ENCODE assay signal across 8 cellular contexts in the genomic region with DNA sequence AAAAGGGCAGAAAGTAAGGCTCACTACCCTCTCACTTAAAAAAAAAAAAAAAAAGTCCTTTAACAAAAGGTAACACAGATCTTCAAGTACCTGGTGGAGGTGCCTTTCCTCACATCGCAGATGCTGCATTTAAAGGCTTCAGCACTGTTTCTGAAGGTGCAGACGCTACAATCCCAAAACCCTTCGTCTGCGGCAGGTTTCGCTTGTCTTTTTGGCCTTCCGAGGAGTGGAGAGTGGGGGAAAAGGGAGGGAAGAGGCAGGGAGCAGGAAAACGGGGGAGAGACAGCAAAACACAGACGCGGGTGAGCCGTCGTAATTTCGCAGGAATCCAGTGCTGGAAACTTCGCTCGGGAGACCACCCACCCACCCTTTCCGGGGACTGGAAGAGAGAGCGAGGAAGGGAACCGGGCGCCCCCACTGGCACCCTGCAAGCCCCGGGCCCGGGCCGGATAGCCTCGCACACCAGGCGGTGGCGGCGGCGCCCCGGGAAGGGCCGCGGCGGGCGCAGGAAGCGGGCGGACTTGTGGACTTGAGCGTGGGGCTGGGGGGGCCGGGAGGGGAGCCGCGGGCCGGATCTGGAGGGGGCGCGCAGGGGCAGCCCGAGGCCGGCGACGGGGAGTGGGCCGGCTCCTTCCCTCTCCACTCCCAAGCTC. TPM values are rescaled to one million over a fixed set of nuclear protein-coding genes. Genes with fewer than 3 reads are reported as not detected.
A peak's percentile ranks its signal among the peaks of the same experiment; 100 is the strongest.
DNase-seq lines count a peak whose midpoint lies in the region; ATAC-seq and TF ChIP-seq lines count a peak whose summit lies in the region.

A gene (minus strand): TSS at position 216 of the 653 bp plus-strand sequence.

- peak within 1 kb of the TSS; percentile 86 for H3K27ac ChIP-seq in HUES48 (ENCODE audit: low read depth, low read length)
- H3K27ac ChIP-seq in upper lobe of right lung, result peak within 1 kb of the TSS; percentile 90

- H3K4me1 ChIP-seq in HUES48 (ENCODE audit: control insufficient read depth, insufficient read depth, low read length), result peaks cover 25% of the 10 kb centered on the region
- peaks cover 14% of the 10 kb centered on the region for H3K4me1 ChIP-seq in mucosa of stomach (ENCODE audit: control insufficient read depth, insufficient read depth, low read length)
- H3K4me1 ChIP-seq in upper lobe of right lung, result peaks cover 24% of the 10 kb centered on the region

- ATAC-seq in GM21390 (IDR thresholded peaks at IDR 0.05; ENCODE audit: unreplicated experiment) (peak; percentile 29), upper lobe of right lung (peak; percentile 73)
- ATAC-seq in activated CD4-positive, CD25-positive, alpha-beta regulatory T cell treated with anti-CD3 and anti-CD28 coated beads, Interleukin-2, amount 50 U/mL, for 24 hours, result peak; percentile 2 to 16

- DNase-seq in Calu3 (no peak), endothelial cell (ENCODE audit: low spot score) (no peak), upper lobe of right lung (no peak), D341Med (ENCODE audit: low spot score) (no peak)

- no peak for TF ChIP-seq CTCF in Calu3 (IDR thresholded peaks at IDR 0.05; ENCODE audit: unreplicated experiment)
- no peak for TF ChIP-seq CTCF in endothelial cell (IDR thresholded peaks at IDR 0.05; ENCODE audit: unreplicated experiment)
- no peak for TF ChIP-seq CTCF in upper lobe of right lung (IDR thresholded peaks at IDR 0.05)

- H3K36me3 Mint-ChIP-seq in Calu3 (ENCODE audit: insufficient read depth, unreplicated experiment) (peaks cover 46% of the 10 kb centered on the region), endothelial cell (ENCODE audit: low read depth, unreplicated experiment) (peaks cover 16% of the 10 kb centered on the region)

- H3K27me3 ChIP-seq in HUES48 (ENCODE audit: control insufficient read depth, insufficient read depth, low read length) (peaks cover 15% of the 10 kb centered on the region), mucosa of stomach (ENCODE audit: control insufficient read depth, insufficient read depth, low read length) (no peaks in the 10 kb centered on the region), upper lobe of right lung (no peaks in the 10 kb centered on the region)

- H3K27me3 Mint-ChIP-seq in Calu3 (ENCODE audit: unreplicated experiment), result no peaks in the 10 kb centered on the region
- H3K27me3 Mint-ChIP-seq in endothelial cell (ENCODE audit: unreplicated experiment), result peaks cover 14% of the 10 kb centered on the region

- H3K9me3 Mint-ChIP-seq in Calu3 (ENCODE audit: low read depth, unreplicated experiment), result no peaks in the 10 kb centered on the region
- H3K9me3 Mint-ChIP-seq in endothelial cell (ENCODE audit: unreplicated experiment), result no peaks in the 10 kb centered on the region

- peak within 1 kb of the TSS; percentile 87 for H3K9ac ChIP-seq in HUES48 (ENCODE audit: low read depth, low read length)
- H3K9ac ChIP-seq in mucosa of stomach (ENCODE audit: low read length), result peak within 1 kb of the TSS; percentile 96

- H3K9me3 ChIP-seq in HUES48 (ENCODE audit: control insufficient read depth, insufficient read depth, low read length) (no peaks in the 10 kb centered on the region), mucosa of stomach (ENCODE audit: control insufficient read depth, low read length) (no peaks in the 10 kb centered on the region), upper lobe of right lung (no peaks in the 10 kb centered on the region)

- H3K27ac Mint-ChIP-seq in Calu3 (ENCODE audit: unreplicated experiment) (peak within 1 kb of the TSS; percentile 70), endothelial cell (ENCODE audit: unreplicated experiment) (peak within 1 kb of the TSS; percentile 92)

- intact Hi-C loops in Calu3 (cut with micrococcal nuclease; ENCODE audit: unreplicated experiment) (loop anchor here (5.0 kb wide), 3 partner anchors 36 to 376 kb away; no protein-coding TSS in a partner anchor), upper lobe of right lung (cut with DNase I) (no loop called here)

- H3K4me3 ChIP-seq in HUES48 (ENCODE audit: low read depth, low read length) (peak within 1 kb of the TSS; percentile 97), mucosa of stomach (ENCODE audit: low read length) (peak within 1 kb of the TSS; percentile 72), upper lobe of right lung (peak within 1 kb of the TSS; percentile 79)

- no TSS peak for BruUV-seq in Calu3 (replicated peaks; lab: Mats Ljungman, UMichigan)

- H3K36me3 ChIP-seq in HUES48 (ENCODE audit: control insufficient read depth, insufficient read depth, low read length) (no peaks in the 10 kb centered on the region), mucosa of stomach (ENCODE audit: control insufficient read depth, insufficient read depth, low read length) (no peaks in the 10 kb centered on the region), upper lobe of right lung (no peaks in the 10 kb centered on the region)

- H3K4me3 Mint-ChIP-seq in Calu3 (ENCODE audit: low read depth, unreplicated experiment) (peak within 1 kb of the TSS; percentile 78), endothelial cell (ENCODE audit: unreplicated experiment) (peak within 1 kb of the TSS; percentile 95)

- CTCF ChIA-PET in Calu3 (lab: Charles Lee), result no interaction called here

- H3K4me1 Mint-ChIP-seq in Calu3 (ENCODE audit: low read depth, unreplicated experiment) (peaks cover 44% of the 10 kb centered on the region), endothelial cell (ENCODE audit: unreplicated experiment) (peaks cover 45% of the 10 kb centered on the region)

RNA-seq across cellular contexts. Expression of the gene that starts here (rescaled TPM):
- total RNA-seq in Calu3 (2022) (15.4 and 16.0 TPM in 2 replicates), endothelial cell (ENCODE audit: unreplicated experiment) (40.7 TPM), upper lobe of right lung (22.5 TPM)

Comparison
In these comparisons a context has a peak if more than half of its experiments do, and no peak if none do; other contexts are left out.
1. ATAC-seq: peak in every context shown above with its lines; median percentile 73 in upper lobe of right lung; 29 in GM21390; 9 in activated CD4-positive, CD25-positive, alpha-beta regulatory T cell treated with anti-CD3 and anti-CD28 coated beads, Interleukin-2, amount 50 U/mL, for 24 hours.